1 cellular context compared by ENCODE assay signal in genomic region chr1:28648493-28649238, GRCh38.
TF ChIP-seq lines count a peak whose summit lies in the region.

Gene RNU11 (plus strand): TSS chr1:28648600.

TF ChIP-seq in HepG2, 621 proteins besides CTCF, POLR2A, EP300 and RAD21 (continued from another document and continues in another):
- TF ChIP-seq ZNF841 (CRISPR knock-in tag; IDR thresholded peaks at IDR 0.05; ENCODE audit: borderline replicate concordance) (no peak), FOXK1 (CRISPR knock-in tag; IDR thresholded peaks at IDR 0.05; ENCODE audit: borderline replicate concordance, low read depth) (peak; percentile 70), MAFG (CRISPR knock-in tag; IDR thresholded peaks at IDR 0.05) (no peak), JARID2 (CRISPR knock-in tag; IDR thresholded peaks at IDR 0.05; ENCODE audit: insufficient replicate concordance) (peak; percentile 74), CERS6 (CRISPR knock-in tag; IDR thresholded peaks at IDR 0.05) (no peak), GLMP (CRISPR knock-in tag; IDR thresholded peaks at IDR 0.05; ENCODE audit: borderline replicate concordance) (peak; percentile 66; the same call in 1 of the 2 replicates), SKI (IDR thresholded peaks at IDR 0.05; ENCODE audit: partially characterized antibody) (peak; percentile 31), NFE2 (CRISPR knock-in tag; IDR thresholded peaks at IDR 0.05) (peak; percentile 30; the same call in 1 of the 2 replicates), SMARCE1 (IDR thresholded peaks at IDR 0.05; ENCODE audit: borderline replicate concordance) (no peak), SNAPC4 (CRISPR knock-in tag; IDR thresholded peaks at IDR 0.05) (peak; percentile 100), ZNF616 (CRISPR knock-in tag; IDR thresholded peaks at IDR 0.05; ENCODE audit: low read depth) (peak; percentile 36), STAT6 (CRISPR knock-in tag; IDR thresholded peaks at IDR 0.05; ENCODE audit: borderline replicate concordance) (peak; percentile 100), KDM5A (IDR thresholded peaks at IDR 0.05; ENCODE audit: borderline replicate concordance, low read length) (no peak), ZC3H13 (CRISPR knock-in tag; IDR thresholded peaks at IDR 0.05) (0 out of 2 replicates have a peak, but pooled peaks have one; percentile 53), ZNF337 (CRISPR knock-in tag; IDR thresholded peaks at IDR 0.05; ENCODE audit: borderline replicate concordance, low read depth) (0 out of 2 replicates have a peak, but pooled peaks have one; percentile 41), REST (IDR thresholded peaks at IDR 0.05; ENCODE audit: borderline replicate concordance in 1 of 2, low read depth in 1 of 2, low read length in 2 of 2) (peak in 1 of 2 experiments; percentile 79; a peak in 2 of 4 replicates), HOXD1 (CRISPR knock-in tag; IDR thresholded peaks at IDR 0.05) (peak; percentile 67), ZNF615 (CRISPR knock-in tag; IDR thresholded peaks at IDR 0.05; ENCODE audit: borderline replicate concordance) (peak; percentile 98; the same call in 1 of the 2 replicates), BRD4 (CRISPR knock-in tag; IDR thresholded peaks at IDR 0.05) (no peak), ZNF230 (CRISPR knock-in tag; IDR thresholded peaks at IDR 0.05) (peak; percentile 89; the same call in 1 of the 2 replicates), ZNF724P (CRISPR knock-in tag; IDR thresholded peaks at IDR 0.05; ENCODE audit: borderline replicate concordance) (peak; percentile 89), IRX3 (CRISPR knock-in tag; IDR thresholded peaks at IDR 0.05; ENCODE audit: borderline replicate concordance, low read depth) (peak; percentile 46; the same call in 1 of the 2 replicates), ZNF225 (CRISPR knock-in tag; IDR thresholded peaks at IDR 0.05) (no peak), GATAD2A (CRISPR knock-in tag; IDR thresholded peaks at IDR 0.05) (peak; percentile 67), ELF3 (CRISPR knock-in tag; IDR thresholded peaks at IDR 0.05) (peak; percentile 79), NR0B2 (CRISPR knock-in tag; IDR thresholded peaks at IDR 0.05) (no peak), HMG20A (CRISPR knock-in tag; IDR thresholded peaks at IDR 0.05; ENCODE audit: borderline replicate concordance) (peak; percentile 56; the same call in 1 of the 2 replicates), ELF4 (CRISPR knock-in tag; IDR thresholded peaks at IDR 0.05; ENCODE audit: borderline replicate concordance) (peak; percentile 84; the same call in 1 of the 2 replicates), ZNF766 (CRISPR knock-in tag; IDR thresholded peaks at IDR 0.05; ENCODE audit: borderline replicate concordance) (no peak), ZNF781 (CRISPR knock-in tag; IDR thresholded peaks at IDR 0.05; ENCODE audit: borderline replicate concordance, not compliant biosample characterization) (no peak), ATF7-NPFF (CRISPR knock-in tag; IDR thresholded peaks at IDR 0.05; ENCODE audit: low read depth) (peak; percentile 91), ZNF263 (CRISPR knock-in tag; IDR thresholded peaks at IDR 0.05) (no peak; the same call in 1 of the 2 replicates), SP2 (CRISPR knock-in tag; IDR thresholded peaks at IDR 0.05) (no peak), ZNF572 (CRISPR knock-in tag; IDR thresholded peaks at IDR 0.05) (no peak), ZNF256 (CRISPR knock-in tag; conservative IDR thresholded peaks at IDR 0.05) (peak; percentile 85), ZNF749 (CRISPR knock-in tag; IDR thresholded peaks at IDR 0.05; ENCODE audit: borderline replicate concordance) (peak; percentile 65; the same call in 1 of the 2 replicates), REPIN1 (CRISPR knock-in tag; IDR thresholded peaks at IDR 0.05; ENCODE audit: borderline replicate concordance, low read depth) (peak; percentile 95), DR1 (CRISPR knock-in tag; IDR thresholded peaks at IDR 0.05) (peak; percentile 92), ZNF878 (CRISPR knock-in tag; IDR thresholded peaks at IDR 0.05) (peak; percentile 97), ZNF33A (CRISPR knock-in tag; IDR thresholded peaks at IDR 0.05; ENCODE audit: borderline replicate concordance) (peak; percentile 80; the same call in 1 of the 2 replicates), REXO4 (CRISPR knock-in tag; IDR thresholded peaks at IDR 0.05; ENCODE audit: borderline replicate concordance) (no peak), SNRNP70 (IDR thresholded peaks at IDR 0.05; ENCODE audit: low read depth, low read length) (no peak), ZSCAN22 (CRISPR knock-in tag; IDR thresholded peaks at IDR 0.05) (peak; percentile 56; the same call in 1 of the 2 replicates), MED1 (CRISPR knock-in tag; IDR thresholded peaks at IDR 0.05) (peak; percentile 100), ZBTB26 (CRISPR knock-in tag; IDR thresholded peaks at IDR 0.05; ENCODE audit: borderline replicate concordance) (no peak), BCLAF1 (IDR thresholded peaks at IDR 0.05) (no peak), KMT2A (CRISPR knock-in tag; IDR thresholded peaks at IDR 0.05) (peak; percentile 88), HNRNPH1 (optimal IDR thresholded peaks at IDR 0.05; ENCODE audit: low read depth, low read length) (peak; percentile 85), ZNF180 (CRISPR knock-in tag; IDR thresholded peaks at IDR 0.05; ENCODE audit: borderline replicate concordance, low read depth) (0 out of 2 replicates have a peak, but pooled peaks have one; percentile 80)
